ENCODE assay signal across 22 cellular contexts in genomic region chr2:219697811-219698683, GRCh38.
A peak's percentile ranks its signal among the peaks of the same experiment; 100 is the strongest.
DNase-seq lines count a peak whose midpoint lies in the region; ATAC-seq lines count a peak whose summit lies in the region.
"Had no signal": no experiment of that assay in that cellular context is flagged by ENCODE, and none has a peak within 500 bp of the region (broad histone marks: within the 10 kb centered on the region; RNA-seq: fewer than 3 reads in every experiment).

No MANE protein-coding gene starts in this region.

- DNase-seq in Right ventricle myocardium inferior (ENCODE audit: missing footprints), result no peak
- no peak for DNase-seq in cardiac septum (ENCODE audit: low spot score)
- DNase-seq in epithelial cell of prostate (ENCODE audit: low read depth, low spot score), result no peak
- DNase-seq in islet precursor cell, result peak; percentile 7
- no peak for DNase-seq in DMS53 (lab: John Stamatoyannopoulos, UW)
- DNase-seq: activated naive CD4-positive, alpha-beta T cell; activated T-cell treated with anti-CD3 and anti-CD28 coated beads, Interleukin-2, amount 50 U/mL, for 24 hours; effector memory CD4-positive, alpha-beta T cell; immature natural killer cell; KBM-7; NCI-H1694 treated with DMSO at 0.1 percent for 48 hours; NCI-H446; ovary; right lobe of liver; stimulated activated CD4-positive, alpha-beta T cell treated with anti-CD3 and anti-CD28 coated beads, Interleukin-15, amount 100 ng/mL, for 24 hours; T1000 had no signal

- intact Hi-C loops in Right ventricle myocardium inferior (cut with DNase I) (no loop called here), cardiac septum (cut with DNase I) (loop anchor here (10.0 kb wide), 1 partner anchor 303 kb away; no protein-coding TSS in a partner anchor)

- ATAC-seq in Right ventricle myocardium inferior (peak; percentile 65), HG03354 (IDR thresholded peaks at IDR 0.05; ENCODE audit: poor library complexity, severe bottlenecking, unreplicated experiment) (no peak), HG02852 (IDR thresholded peaks at IDR 0.05; ENCODE audit: unreplicated experiment) (no peak), GM18517 (IDR thresholded peaks at IDR 0.05; ENCODE audit: unreplicated experiment) (no peak)
- ATAC-seq: activated CD4-positive, CD25-positive, alpha-beta regulatory T cell treated with anti-CD3 and anti-CD28 coated beads, Interleukin-2, amount 50 U/mL, for 24 hours; right lobe of liver had no signal

- peak overlapping the region; percentile 42 for H3K27ac ChIP-seq in epithelial cell of prostate
- H3K27ac ChIP-seq: C4-2B, esophagus muscularis mucosa, ovary, right lobe of liver had no signal
